ENCODE assay signal across 8 cellular contexts in the genomic region with DNA sequence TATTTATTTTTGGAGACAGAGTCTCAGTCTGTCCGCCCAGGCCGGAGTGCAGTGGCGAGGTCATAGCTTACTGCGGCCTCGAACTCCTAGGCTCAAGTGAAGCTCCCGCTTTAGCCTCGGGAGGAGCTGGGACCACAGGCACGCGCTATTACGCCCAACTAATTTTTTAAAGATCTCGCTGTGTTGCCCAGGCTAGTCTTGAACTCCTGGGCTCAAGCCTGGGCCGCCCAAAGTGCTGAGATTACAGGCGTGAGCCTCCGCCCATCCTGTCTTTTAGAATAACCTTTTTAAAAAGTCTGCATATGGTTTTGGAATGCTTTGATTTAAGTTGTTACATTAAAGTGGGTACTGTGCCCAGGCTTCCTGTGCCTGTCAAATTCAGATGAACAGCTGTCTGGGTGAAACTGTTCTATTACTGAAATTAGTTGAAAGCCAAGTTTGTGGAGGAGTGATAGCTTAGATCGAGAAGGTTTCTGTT. TPM values are rescaled to one million over a fixed set of nuclear protein-coding genes. Genes with fewer than 3 reads are reported as not detected.
DNase-seq lines count a peak whose midpoint lies in the region; ATAC-seq and TF ChIP-seq lines count a peak whose summit lies in the region.

No MANE protein-coding gene starts in this region.

- TF ChIP-seq CTCF in colonic mucosa (IDR thresholded peaks at IDR 0.05) (no peak), tibial artery (IDR thresholded peaks at IDR 0.05) (no peak)

- H3K9ac ChIP-seq in SK-N-MC (ENCODE audit: insufficient read length) (peak overlapping the region; percentile 98), colonic mucosa (ENCODE audit: low read depth in 2 of 2, low read length in 2 of 2) (peak overlapping the region; percentile 93 to 95), muscle layer of colon (ENCODE audit: low read length) (peak overlapping the region; percentile 89)

- intact Hi-C loops in colonic mucosa (cut with DNase I) = no loop called here
- intact Hi-C loops in tibial artery (cut with DNase I; ENCODE audit: low total_unique reads) = loop anchor here (5.0 to 10.0 kb wide), 2 partner anchors 128 to 479 kb away; a partner anchor contains a TSS

- H3K4me3 ChIP-seq in SK-N-MC = peak overlapping the region; percentile 95
- peak overlapping the region; percentile 78 for H3K4me3 ChIP-seq in colonic mucosa
- H3K4me3 ChIP-seq in muscle layer of colon (ENCODE audit: low read depth in 1 of 2, low read length in 2 of 2) = peak overlapping the region; percentile 87 to 88
- H3K4me3 ChIP-seq in tibial artery = peak overlapping the region; percentile 67 to 81

- H3K4me1 ChIP-seq in colonic mucosa (no peaks in the 10 kb centered on the region), muscle layer of colon (ENCODE audit: insufficient read depth, low read length) (peaks cover 17% of the 10 kb centered on the region), tibial artery (peaks cover 0 to 51% (median 29%) of the 10 kb centered on the region in 4 donors)

- no peaks in the 10 kb centered on the region for H3K9me3 ChIP-seq in SK-N-MC (ENCODE audit: low read depth, low read length)
- H3K9me3 ChIP-seq in colonic mucosa = no peaks in the 10 kb centered on the region
- no peaks in the 10 kb centered on the region for H3K9me3 ChIP-seq in muscle layer of colon (ENCODE audit: low read length)
- H3K9me3 ChIP-seq in tibial artery = no peaks in the 10 kb centered on the region

- no peak for TF ChIP-seq POLR2A in GM18505 (IDR thresholded peaks at IDR 0.05; ENCODE audit: borderline replicate concordance, extremely low read depth, insufficient read depth, insufficient read length)

- ATAC-seq in GM18505 (IDR thresholded peaks at IDR 0.05; ENCODE audit: unreplicated experiment) (peak; percentile 25), HG02763 (IDR thresholded peaks at IDR 0.05; ENCODE audit: unreplicated experiment) (peak; percentile 35)

- H3K27me3 ChIP-seq in colonic mucosa (no peaks in the 10 kb centered on the region), muscle layer of colon (ENCODE audit: control insufficient read depth in 1 of 2, insufficient read depth in 2 of 2, low read length in 2 of 2) (no peaks in the 10 kb centered on the region), tibial artery (no peaks in the 10 kb centered on the region)

- no peak for DNase-seq in SK-N-MC (ENCODE audit: low read depth, low spot score)
- no peak for DNase-seq in colonic mucosa
- no peak for DNase-seq in tibial artery
- no peak for DNase-seq in SK-N-DZ (ENCODE audit: low spot score)
- DNase-seq in NCI-H1105 (lab: John Stamatoyannopoulos, UW) = no peak

- H3K36me3 ChIP-seq in SK-N-MC (ENCODE audit: insufficient read depth, low read length) = peaks cover 18% of the 10 kb centered on the region
- H3K36me3 ChIP-seq in colonic mucosa = no peaks in the 10 kb centered on the region
- H3K36me3 ChIP-seq in muscle layer of colon (ENCODE audit: insufficient read depth, low read length) = no peaks in the 10 kb centered on the region
- H3K36me3 ChIP-seq in tibial artery = no peaks in the 10 kb centered on the region

- H3K27ac ChIP-seq in SK-N-MC = no peak overlapping the region
- peak overlapping the region; percentile 97 for H3K27ac ChIP-seq in colonic mucosa
- H3K27ac ChIP-seq in muscle layer of colon (ENCODE audit: low read depth, low read length) = peak overlapping the region; percentile 74
- peak overlapping the region; percentile 92 to 95 for H3K27ac ChIP-seq in tibial artery

RNA-seq across cellular contexts. Expression of a gene that starts 0.9 kb away (rescaled TPM):
- total RNA-seq in colonic mucosa = 10 to 100 TPM; 34.3 to 47.9 TPM
- 22.7 and 29.2 TPM in 2 replicates for polyA plus RNA-seq in SK-N-DZ (2014; cell fraction: cytosol; rRNA removed)
- 12.3 and 13.2 TPM in 2 replicates for polyA plus RNA-seq in SK-N-DZ (2014; cell fraction: nucleus; rRNA removed)

RNA-seq across cellular contexts. Expression of a gene that starts 5.8 kb away (rescaled TPM):
- not detected for total RNA-seq in colonic mucosa
- not detected in 2 replicates for polyA plus RNA-seq in SK-N-DZ (2014; cell fraction: cytosol; rRNA removed)
- polyA plus RNA-seq in SK-N-DZ (2014; cell fraction: nucleus; rRNA removed) = not detected in 2 replicates
